ENCODE assay signal across 13 cellular contexts in the genomic region with DNA sequence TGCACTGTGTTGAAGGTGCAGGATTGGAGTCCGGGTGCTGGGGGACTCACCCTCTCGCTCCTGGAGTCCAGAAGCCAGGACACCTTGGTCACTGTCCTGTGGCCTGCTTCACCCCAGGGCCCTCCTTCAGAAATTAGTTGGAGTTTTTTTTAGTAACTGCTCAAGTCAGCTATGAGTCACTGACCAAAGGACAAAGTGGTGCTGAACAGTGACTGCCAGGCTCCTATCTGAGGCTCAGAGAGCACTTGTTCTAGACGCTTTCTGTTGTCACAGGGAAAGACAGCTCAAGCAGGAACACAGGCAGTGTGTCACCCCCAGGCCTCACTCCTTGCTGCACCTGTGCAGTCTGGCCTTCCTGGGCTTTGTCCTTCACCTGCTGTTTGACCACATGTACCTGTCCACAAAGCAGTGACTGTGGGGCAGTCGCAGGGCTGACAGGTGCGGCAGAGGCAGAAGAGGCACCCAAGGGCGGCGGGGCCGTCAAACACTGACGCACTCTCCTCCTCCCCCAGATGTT. TPM values are rescaled to one million over a fixed set of nuclear protein-coding genes. Genes with fewer than 3 reads are reported as not detected.
DNase-seq lines count a peak whose midpoint lies in the region; TF ChIP-seq lines count a peak whose summit lies in the region.
"Had no signal": no experiment of that assay in that cellular context is flagged by ENCODE, and none has a peak within 500 bp of the region (broad histone marks: within the 10 kb centered on the region; RNA-seq: fewer than 3 reads in every experiment).

No MANE protein-coding gene starts in this region.

- intact Hi-C loops in lower leg skin (cut with DNase I; ENCODE audit: low total_unique reads), result no loop called here

- TF ChIP-seq CTCF in lower leg skin (IDR thresholded peaks at IDR 0.05), result no peak

- H3K9me2 ChIP-seq in GM23248 (ENCODE audit: insufficient read depth), result no peaks in the 10 kb centered on the region

- peaks cover 10% of the 10 kb centered on the region; the same call in 1 of the 2 replicates for H3K36me3 ChIP-seq in GM23248 (ENCODE audit: low read depth)
- H3K36me3 ChIP-seq in skeletal muscle satellite cell (ENCODE audit: insufficient read depth, low read length), result peaks cover 48% of the 10 kb centered on the region
- H3K36me3 ChIP-seq in SJCRH30, result peaks cover 42% of the 10 kb centered on the region

- H3K27ac ChIP-seq in GM23248 (no peak overlapping the region), SJCRH30 (no peak overlapping the region)

- H3K4me3 ChIP-seq in GM23248, result no peak overlapping the region
- H3K4me3 ChIP-seq in skeletal muscle satellite cell (ENCODE audit: low read length), result no peak overlapping the region
- H3K4me3 ChIP-seq in lower leg skin (ENCODE audit: low read depth, poor library complexity, severe bottlenecking), result no peak overlapping the region
- no peak overlapping the region for H3K4me3 ChIP-seq in SJCRH30

- H3K79me2 ChIP-seq in GM23248 (ENCODE audit: insufficient read depth), result peaks cover 8% of the 10 kb centered on the region

- no peak overlapping the region for H3K4me2 ChIP-seq in GM23248 (ENCODE audit: unreplicated experiment)
- peak overlapping the region; percentile 47 for H3K4me2 ChIP-seq in skeletal muscle satellite cell (ENCODE audit: low read length)

- in situ Hi-C loops in GM23248 (cut with MboI), result no loop called here

- H3K4me1 ChIP-seq in GM23248 (ENCODE audit: insufficient read depth), result peaks cover 32% of the 10 kb centered on the region
- H3K4me1 ChIP-seq in skeletal muscle satellite cell (ENCODE audit: control insufficient read depth, insufficient read depth, low read length), result peaks cover 57% of the 10 kb centered on the region
- H3K4me1 ChIP-seq in SJCRH30, result peaks cover 4% of the 10 kb centered on the region; the same call in 1 of the 2 replicates

- no peak for TF ChIP-seq POLR2A in lower leg skin (IDR thresholded peaks at IDR 0.05)

- H3K9me3 ChIP-seq in GM23248 (ENCODE audit: low read depth) (no peaks in the 10 kb centered on the region), skeletal muscle satellite cell (replicated peaks; ENCODE audit: low read length) (no peaks in the 10 kb centered on the region), SJCRH30 (replicated peaks) (no peaks in the 10 kb centered on the region)

- DNase-seq in GM23248 (peak; percentile 75), NOMO-1 (lab: John Stamatoyannopoulos, UW; ENCODE audit: unreplicated experiment in 2 of 2) (peak; percentile 39 to 53), fibroblast of peridontal ligament (ENCODE audit: extremely low read depth) (peak; percentile 29), lower leg skin (ENCODE audit: low spot score in 2 of 2) (no peak), SJCRH30 (no peak)
- no peak for DNase-seq in stimulated activated CD4-positive, alpha-beta T cell treated with anti-CD3 and anti-CD28 coated beads, Interleukin-4, amount 100 ng/mL, for 4 hours
- no peak for DNase-seq in activated naive CD4-positive, alpha-beta T cell treated with anti-CD3 and anti-CD28 coated beads, Interleukin-2, amount 50 U/mL, for 16 hours
- DNase-seq: GOT3, KBM-7, NCI-H446 treated with DMSO at 0.1 percent for 48 hours, T-helper 17 cell had no signal

- H3K9ac ChIP-seq in GM23248 (no peak overlapping the region), skeletal muscle satellite cell (ENCODE audit: low read depth, low read length) (peak overlapping the region; percentile 26)

- 78 to 81% methylated on average over 9 of the region's 9 CpGs for WGBS in GM23248 (ENCODE audit: low coverage in 1 of 2, low lambda C conversion rate in 2 of 2, missing lambda C conversion rate in 2 of 2), 2 experiments
- 87 to 92% methylated on average over 9 of the region's 9 CpGs for WGBS in lower leg skin, 2 donors

- no peaks in the 10 kb centered on the region for H3K27me3 ChIP-seq in GM23248 (replicated peaks; ENCODE audit: insufficient read depth)
- no peaks in the 10 kb centered on the region for H3K27me3 ChIP-seq in skeletal muscle satellite cell (ENCODE audit: control insufficient read depth, insufficient read depth, low read length)
- H3K27me3 ChIP-seq in SJCRH30, result no peaks in the 10 kb centered on the region

- H3F3A ChIP-seq in GM23248 (ENCODE audit: insufficient read depth), result peaks cover 25% of the 10 kb centered on the region

- H4K20me1 ChIP-seq in GM23248 (ENCODE audit: insufficient read depth), result no peaks in the 10 kb centered on the region

- no peak overlapping the region for H2AFZ ChIP-seq in GM23248

RNA-seq across cellular contexts. Expression of a gene that starts 4.1 kb away (rescaled TPM):
- total RNA-seq in GM23248 (2014; rRNA removed; shearing (Covaris generic)), result 44.9 and 45.5 TPM in 2 replicates
- polyA plus RNA-seq in GM23248 (2016; fragmentation: Nextera tagmentation; extraction: Ambion mirVana), result 25.2 and 25.7 TPM in 2 replicates
- 26.2 and 31.2 TPM in 2 replicates for total RNA-seq in skeletal muscle satellite cell (2012; rRNA removed)
- 10 to 100 TPM; 19.4 to 34.3 (median 28.4) TPM for total RNA-seq in lower leg skin
- 52.3 and 60.7 TPM in 2 replicates for total RNA-seq in SJCRH30 (2014; rRNA removed; shearing (Covaris generic))

RNA-seq across cellular contexts. Expression of a gene that starts 28.1 kb away (rescaled TPM):
- 2.3 and 3.2 TPM in 2 replicates for total RNA-seq in GM23248 (2014; rRNA removed; shearing (Covaris generic))
- 0.23 and 0.48 TPM in 2 replicates for polyA plus RNA-seq in GM23248 (2016; fragmentation: Nextera tagmentation; extraction: Ambion mirVana)
- total RNA-seq in skeletal muscle satellite cell (2012; rRNA removed), result 0.76 and 1.3 TPM in 2 replicates
- 1 to 10 TPM in 3 of 4 donors, under 1 TPM in 1; 0.46 to 2.7 (median 1.8) TPM for total RNA-seq in lower leg skin
- 0.43 and 0.61 TPM in 2 replicates for total RNA-seq in SJCRH30 (2014; rRNA removed; shearing (Covaris generic))
- polyA plus RNA-seq: keratinocyte had no signal

RNA-seq across cellular contexts. Expression of a gene that starts 43.6 kb away (rescaled TPM):
- 8,476 and 9,349 TPM in 2 replicates for total RNA-seq in GM23248 (2014; rRNA removed; shearing (Covaris generic))
- polyA plus RNA-seq in GM23248 (2016; fragmentation: Nextera tagmentation; extraction: Ambion mirVana), result 3,778 and 3,933 TPM in 2 replicates
- 9,662 and 11,711 TPM in 2 replicates for total RNA-seq in skeletal muscle satellite cell (2012; rRNA removed)
- total RNA-seq in lower leg skin, result 1,000 to 10,000 TPM; 3,349 to 4,521 (median 4,085) TPM
- total RNA-seq in SJCRH30 (2014; rRNA removed; shearing (Covaris generic)), result 2,768 and 3,121 TPM in 2 replicates

Comparison
In these comparisons a context has a peak if more than half of its experiments do, and no peak if none do; other contexts are left out.
1. DNase-seq: peak in GM23248 (single experiment), NOMO-1 (2 of 2) and fibroblast of peridontal ligament (single experiment); none in lower leg skin (0 of 2), SJCRH30 (0 of 2), stimulated activated CD4-positive, alpha-beta T cell treated with anti-CD3 and anti-CD28 coated beads, Interleukin-4, amount 100 ng/mL, for 4 hours (0 of 2) and activated naive CD4-positive, alpha-beta T cell treated with anti-CD3 and anti-CD28 coated beads, Interleukin-2, amount 50 U/mL, for 16 hours (single experiment).